10 cellular contexts compared by ENCODE assay signal in genomic region chr17:58153046-58153445, GRCh38. TPM values are rescaled to one million over a fixed set of nuclear protein-coding genes. Genes with fewer than 3 reads are reported as not detected.
A peak's percentile ranks its signal among the peaks of the same experiment; 100 is the strongest.
DNase-seq lines count a peak whose midpoint lies in the region; ATAC-seq and TF ChIP-seq lines count a peak whose summit lies in the region.
"Had no signal": no experiment of that assay in that cellular context is flagged by ENCODE, and none has a peak within 500 bp of the region (broad histone marks: within the 10 kb centered on the region; RNA-seq: fewer than 3 reads in every experiment).

No MANE protein-coding gene starts in this region.

- H3K27ac ChIP-seq in mammary epithelial cell (ENCODE audit: insufficient read depth, low read depth, low read length) (no peak overlapping the region), prostate gland (no peak overlapping the region)

- no peaks in the 10 kb centered on the region for H3K9me3 ChIP-seq in mammary epithelial cell (replicated peaks; ENCODE audit: insufficient read depth, low read length)
- no peaks in the 10 kb centered on the region for H3K9me3 ChIP-seq in prostate gland

- H3K9me3 Mint-ChIP-seq in activated naive CD4-positive, alpha-beta T cell treated with anti-CD3 and anti-CD28 coated beads for 36 hours: peaks cover 2% of the 10 kb centered on the region

- no peak overlapping the region for H3K9ac ChIP-seq in mammary epithelial cell (ENCODE audit: insufficient read depth, low read length)

- H3K4me1 ChIP-seq in mammary epithelial cell (ENCODE audit: insufficient read depth, low read length): peaks cover 9% of the 10 kb centered on the region
- H3K4me1 ChIP-seq in prostate gland (replicated peaks): no peaks in the 10 kb centered on the region

- no TSS peak for BruUV-seq in mammary epithelial cell (replicated peaks; lab: Mats Ljungman, UMichigan)

- peak overlapping the region; percentile 79 for H3K27ac Mint-ChIP-seq in activated naive CD4-positive, alpha-beta T cell treated with anti-CD3 and anti-CD28 coated beads for 36 hours

- peak overlapping the region; percentile 43 for H3K4me3 Mint-ChIP-seq in activated naive CD4-positive, alpha-beta T cell treated with anti-CD3 and anti-CD28 coated beads for 36 hours

- TF ChIP-seq POLR2A in prostate gland (IDR thresholded peaks at IDR 0.05): no peak

- no peak overlapping the region for H3K4me2 ChIP-seq in mammary epithelial cell (ENCODE audit: insufficient read depth, low read depth, low read length)

- ATAC-seq in GM18868 (IDR thresholded peaks at IDR 0.05; ENCODE audit: unreplicated experiment) (no peak), GM18867 (IDR thresholded peaks at IDR 0.05; ENCODE audit: unreplicated experiment) (no peak)

- 33% methylated on average over 2 of the region's 2 CpGs for WGBS in mammary epithelial cell (ENCODE audit: low coverage, missing lambda C conversion rate)
- WGBS in prostate gland: 56% methylated on average over 2 of the region's 2 CpGs

- intact Hi-C loops in activated naive CD4-positive, alpha-beta T cell treated with anti-CD3 and anti-CD28 coated beads for 36 hours (cut with micrococcal nuclease): no loop called here
- intact Hi-C loops in mammary epithelial cell (cut with micrococcal nuclease) (no loop called here), prostate gland (cut with DNase I) (no loop called here)

- H3K27me3 ChIP-seq in mammary epithelial cell (ENCODE audit: insufficient read depth, low read length) (peaks cover 21% of the 10 kb centered on the region), prostate gland (replicated peaks; ENCODE audit: insufficient read depth) (peaks cover 2% of the 10 kb centered on the region)

- in situ Hi-C loops in mammary epithelial cell (cut with MboI; ENCODE audit: low sequenced_read_pairs in 2 of 2): no loop called here

- TF ChIP-seq CTCF in mammary epithelial cell (conservative IDR thresholded peaks at IDR 0.05 in 1 of 2, IDR thresholded peaks at IDR 0.05 in 1 of 2; ENCODE audit: extremely low read depth in 1 of 2, insufficient read depth in 1 of 2, low read depth in 1 of 2, low read length in 2 of 2) (no peak), prostate gland (IDR thresholded peaks at IDR 0.05) (no peak)

- H3K27me3 Mint-ChIP-seq in activated naive CD4-positive, alpha-beta T cell treated with anti-CD3 and anti-CD28 coated beads for 36 hours (ENCODE audit: low read depth): no peaks in the 10 kb centered on the region

- H3K4me1 Mint-ChIP-seq in activated naive CD4-positive, alpha-beta T cell treated with anti-CD3 and anti-CD28 coated beads for 36 hours (ENCODE audit: low read depth): peaks cover 48% of the 10 kb centered on the region

- H3K4me3 ChIP-seq in mammary epithelial cell (replicated peaks in 1 of 3; ENCODE audit: insufficient read depth in 1 of 3, low read depth in 2 of 3, low read length in 3 of 3): no peak overlapping the region
- no peak overlapping the region for H3K4me3 ChIP-seq in prostate gland

- CTCF ChIA-PET in activated naive CD4-positive, alpha-beta T cell treated with anti-CD3 and anti-CD28 coated beads for 36 hours (lab: Charles Lee): interaction anchor here (2.7 kb wide), 1 partner anchor 19 kb away, joined by 20 read pairs; no protein-coding TSS in a partner anchor
- CTCF ChIA-PET in mammary epithelial cell (lab: Charles Lee; ENCODE audit: low non-redundant PET): no interaction called here

- H3K79me2 ChIP-seq in mammary epithelial cell (ENCODE audit: insufficient read depth, low read length): no peaks in the 10 kb centered on the region

- no peaks in the 10 kb centered on the region for H3K36me3 ChIP-seq in mammary epithelial cell (ENCODE audit: insufficient read depth, low read length)
- no peaks in the 10 kb centered on the region for H3K36me3 ChIP-seq in prostate gland

- dilution Hi-C loops in mammary epithelial cell (cut with HindIII; ENCODE audit: low sequenced_read_pairs): no loop called here

- DNase-seq in GF-D8 (lab: John Stamatoyannopoulos, UW) (peak; percentile 90), UCSD-AML1 (lab: John Stamatoyannopoulos, UW; ENCODE audit: unreplicated experiment) (peak; percentile 52), mammary epithelial cell (no peak), prostate gland (ENCODE audit: low spot score) (no peak)
- DNase-seq in activated naive CD4-positive, alpha-beta T cell treated with anti-CD3 and anti-CD28 coated beads for 36 hours: peak; percentile 72
- DNase-seq in stimulated activated CD4-positive, alpha-beta T cell treated with anti-CD3 and anti-CD28 coated beads, TNF-alpha, amount 100 ng/mL, for 24 hours (ENCODE audit: low read depth in 3 of 3): peak in 2 of 3 experiments; percentile 15 to 26
- DNase-seq: midbrain had no signal

- H3K36me3 Mint-ChIP-seq in activated naive CD4-positive, alpha-beta T cell treated with anti-CD3 and anti-CD28 coated beads for 36 hours (ENCODE audit: low read depth): no peaks in the 10 kb centered on the region

- H2AFZ ChIP-seq in mammary epithelial cell (ENCODE audit: low read depth, low read length): no peak overlapping the region

- H4K20me1 ChIP-seq in mammary epithelial cell (ENCODE audit: insufficient read depth, low read length): no peaks in the 10 kb centered on the region

RNA-seq across cellular contexts. Expression of gene OR4D1, which starts 4.9 kb away (rescaled TPM):
- under 1 TPM; 0.21 to 0.40 TPM for total RNA-seq in activated naive CD4-positive, alpha-beta T cell treated with anti-CD3 and anti-CD28 coated beads for 36 hours
- total RNA-seq in mammary epithelial cell (not detected), prostate gland (under 1 TPM in 1 of 2 donors, not detected in 1; 0.34 TPM)
- not detected for polyA plus RNA-seq in mammary epithelial cell
- not detected for polyA minus RNA-seq in mammary epithelial cell
- total RNA-seq: fibroblast of lung had no signal
- polyA plus RNA-seq: fibroblast of lung had no signal

RNA-seq across cellular contexts. Expression of gene OR4D2, which starts 13.7 kb away (rescaled TPM):
- total RNA-seq in activated naive CD4-positive, alpha-beta T cell treated with anti-CD3 and anti-CD28 coated beads for 36 hours: not detected
- not detected for total RNA-seq in mammary epithelial cell
- polyA plus RNA-seq in mammary epithelial cell: not detected
- polyA minus RNA-seq in mammary epithelial cell: 2.1 TPM
- not detected for total RNA-seq in prostate gland
- total RNA-seq: fibroblast of lung had no signal
- polyA plus RNA-seq: fibroblast of lung had no signal

RNA-seq across cellular contexts. Expression of gene EPX, which starts 39.5 kb away (rescaled TPM):
- not detected for total RNA-seq in activated naive CD4-positive, alpha-beta T cell treated with anti-CD3 and anti-CD28 coated beads for 36 hours
- total RNA-seq in mammary epithelial cell (not detected), prostate gland (not detected)
- polyA plus RNA-seq in mammary epithelial cell: not detected
- not detected for polyA minus RNA-seq in mammary epithelial cell
- total RNA-seq: fibroblast of lung had no signal
- polyA plus RNA-seq: fibroblast of lung had no signal

Comparison
In these comparisons a context has a peak if more than half of its experiments do, and no peak if none do; other contexts are left out.
1. DNase-seq: peak in GF-D8 (single experiment), UCSD-AML1 (single experiment), activated naive CD4-positive, alpha-beta T cell treated with anti-CD3 and anti-CD28 coated beads for 36 hours (single experiment) and stimulated activated CD4-positive, alpha-beta T cell treated with anti-CD3 and anti-CD28 coated beads, TNF-alpha, amount 100 ng/mL, for 24 hours (2 of 3); none in mammary epithelial cell (single experiment) and prostate gland (single experiment).